Comparison of ENCODE assay signal across 14 cellular contexts in the genomic region with DNA sequence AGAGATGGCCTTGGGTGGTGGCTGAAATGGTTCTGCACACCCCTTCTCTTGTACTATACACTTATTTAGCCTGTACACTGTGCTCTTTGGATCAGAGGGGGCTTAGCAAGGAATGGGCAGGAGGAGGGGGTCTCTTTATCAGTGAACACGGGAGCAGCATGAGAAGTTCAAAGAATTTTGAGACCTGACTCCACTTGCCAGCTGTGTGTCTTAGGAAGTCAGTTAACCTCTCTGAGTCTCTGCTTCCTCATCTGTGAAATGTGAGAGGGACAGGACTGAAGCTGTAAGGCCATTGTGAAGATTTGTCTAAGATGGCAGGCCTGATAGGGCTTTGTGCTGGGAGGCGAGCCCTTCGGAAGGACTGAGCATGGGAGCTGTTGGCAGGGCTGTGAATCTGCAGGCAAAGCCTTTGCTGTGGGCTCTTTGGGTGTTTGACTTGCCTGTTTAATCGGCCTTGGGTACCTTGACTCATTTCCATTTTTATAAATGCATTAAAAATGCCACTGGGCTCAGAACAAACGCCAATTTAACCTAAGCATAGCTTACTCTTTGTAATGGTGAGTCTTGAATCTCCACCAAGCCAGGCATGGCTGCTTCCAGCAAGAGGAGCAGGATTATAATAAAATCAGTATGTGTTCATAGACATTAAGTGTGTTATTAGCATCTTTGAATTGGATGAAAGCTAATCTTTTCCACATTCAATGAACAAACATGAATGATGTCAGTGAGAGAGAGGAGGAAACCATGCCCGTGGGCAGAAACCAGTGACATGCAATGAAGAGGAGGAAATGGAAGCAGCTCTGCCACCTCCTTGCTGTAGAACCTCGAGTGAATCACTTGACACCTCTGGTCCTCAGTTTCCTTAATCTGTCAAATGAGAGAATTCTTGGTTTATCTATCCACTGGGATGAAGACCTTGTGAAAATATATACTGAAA.
DNase-seq lines count a peak whose midpoint lies in the region; TF ChIP-seq lines count a peak whose summit lies in the region.
"Had no signal": no experiment of that assay in that cellular context is flagged by ENCODE, and none has a peak within 500 bp of the region (broad histone marks: within the 10 kb centered on the region; RNA-seq: fewer than 3 reads in every experiment).

No MANE protein-coding gene starts in this region.

- peaks cover 11% of the 10 kb centered on the region for H3K27me3 Mint-ChIP-seq in activated naive CD4-positive, alpha-beta T cell treated with anti-CD3 and anti-CD28 coated beads, Interleukin-2, amount 10 ng/mL, durations not matched to agents 7 days and 5 days
- no peaks in the 10 kb centered on the region for H3K27me3 Mint-ChIP-seq in T-helper 2 cell treated with Interferon-gamma antibody and Interleukin-4, amounts not matched to agents 5 μg/mL and 100 μg/mL, for 36 hours (ENCODE audit: low read depth)
- H3K27me3 Mint-ChIP-seq in type B pancreatic cell = peaks cover 6% of the 10 kb centered on the region

- TF ChIP-seq CTCF in epithelial cell of esophagus (IDR thresholded peaks at IDR 0.05; ENCODE audit: insufficient read depth, low read depth, low read length, missing control alignments) (no peak), type B pancreatic cell (conservative IDR thresholded peaks at IDR 0.05) (no peak), uterus (IDR thresholded peaks at IDR 0.05) (no peak)

- intact Hi-C loops in uterus (cut with DNase I; ENCODE audit: low total_unique reads) = no loop called here

- peak overlapping the region; percentile 6 for H3K4me3 Mint-ChIP-seq in activated naive CD4-positive, alpha-beta T cell treated with anti-CD3 and anti-CD28 coated beads, Interleukin-2, amount 10 ng/mL, durations not matched to agents 7 days and 5 days
- H3K4me3 Mint-ChIP-seq in T-helper 2 cell treated with Interferon-gamma antibody and Interleukin-4, amounts not matched to agents 5 μg/mL and 100 μg/mL, for 36 hours = peak overlapping the region; percentile 22
- no peak overlapping the region for H3K4me3 Mint-ChIP-seq in type B pancreatic cell
- H3K4me3 Mint-ChIP-seq: brain, immature natural killer cell had no signal

- H3K27ac Mint-ChIP-seq in activated naive CD4-positive, alpha-beta T cell treated with anti-CD3 and anti-CD28 coated beads, Interleukin-2, amount 10 ng/mL, durations not matched to agents 7 days and 5 days = peak overlapping the region; percentile 92
- peak overlapping the region; percentile 77 for H3K27ac Mint-ChIP-seq in T-helper 2 cell treated with Interferon-gamma antibody and Interleukin-4, amounts not matched to agents 5 μg/mL and 100 μg/mL, for 36 hours
- H3K27ac Mint-ChIP-seq in type B pancreatic cell = no peak overlapping the region
- H3K27ac Mint-ChIP-seq: brain, immature natural killer cell had no signal

- H3K36me3 Mint-ChIP-seq in activated naive CD4-positive, alpha-beta T cell treated with anti-CD3 and anti-CD28 coated beads, Interleukin-2, amount 10 ng/mL, durations not matched to agents 7 days and 5 days = peaks cover 9% of the 10 kb centered on the region
- no peaks in the 10 kb centered on the region for H3K36me3 Mint-ChIP-seq in T-helper 2 cell treated with Interferon-gamma antibody and Interleukin-4, amounts not matched to agents 5 μg/mL and 100 μg/mL, for 36 hours (ENCODE audit: low read depth)
- no peaks in the 10 kb centered on the region for H3K36me3 Mint-ChIP-seq in type B pancreatic cell
- H3K36me3 Mint-ChIP-seq: brain, immature natural killer cell had no signal

- no peak for TF ChIP-seq POLR2A in uterus (IDR thresholded peaks at IDR 0.05)

- peaks cover 92% of the 10 kb centered on the region for H3K4me1 Mint-ChIP-seq in activated naive CD4-positive, alpha-beta T cell treated with anti-CD3 and anti-CD28 coated beads, Interleukin-2, amount 10 ng/mL, durations not matched to agents 7 days and 5 days
- H3K4me1 Mint-ChIP-seq in T-helper 2 cell treated with Interferon-gamma antibody and Interleukin-4, amounts not matched to agents 5 μg/mL and 100 μg/mL, for 36 hours (ENCODE audit: low read depth) = peaks cover 54% of the 10 kb centered on the region
- peaks cover 22% of the 10 kb centered on the region for H3K4me1 Mint-ChIP-seq in type B pancreatic cell (ENCODE audit: unreplicated experiment)

- peak; percentile 53 for DNase-seq in activated naive CD4-positive, alpha-beta T cell treated with anti-CD3 and anti-CD28 coated beads, Interleukin-2, amount 10 ng/mL, durations not matched to agents 7 days and 5 days
- no peak for DNase-seq in activated naive CD4-positive, alpha-beta T cell treated with anti-CD3 and anti-CD28 coated beads, Interleukin-2, amount 50 U/mL, for 16 hours
- DNase-seq in T-helper 2 cell treated with Interferon-gamma antibody and Interleukin-4, amounts not matched to agents 5 μg/mL and 100 μg/mL, for 36 hours (ENCODE audit: low spot score) = peak; percentile 43
- peak; percentile 36 for DNase-seq in epithelial cell of esophagus (ENCODE audit: low read depth)
- DNase-seq in type B pancreatic cell (ENCODE audit: extremely low spot score, unreplicated experiment) = peak; percentile 16
- no peak for DNase-seq in DMS153 treated with DMSO at 0.1 percent for 48 hours (lab: John Stamatoyannopoulos, UW; ENCODE audit: unreplicated experiment)
- no peak for DNase-seq in uterus
- DNase-seq in amniotic stem cell (lab: John Stamatoyannopoulos, UW) = no peak
- DNase-seq: immature natural killer cell, KG1, NCI-H1930, pancreas had no signal

- CTCF ChIA-PET in activated naive CD4-positive, alpha-beta T cell treated with anti-CD3 and anti-CD28 coated beads, Interleukin-2, amount 10 ng/mL, durations not matched to agents 7 days and 5 days (lab: Charles Lee) = interaction anchor here (0.7 to 1.6 kb wide), 2 partner anchors 16 to 61 kb away, joined by 3 to 5 read pairs; no protein-coding TSS in a partner anchor

- H3K4me3 ChIP-seq in epithelial cell of esophagus (ENCODE audit: low read length) (no peak overlapping the region), uterus (no peak overlapping the region)
- H3K4me3 ChIP-seq: GM12878, pancreas had no signal

- no peak overlapping the region for H3K27ac ChIP-seq in uterus
- H3K27ac ChIP-seq: pancreas had no signal

- no peaks in the 10 kb centered on the region for H3K4me1 ChIP-seq in uterus
- H3K4me1 ChIP-seq: pancreas had no signal

- H3K9me3 ChIP-seq in uterus = no peaks in the 10 kb centered on the region
- H3K9me3 ChIP-seq: pancreas had no signal

- no peaks in the 10 kb centered on the region for H3K27me3 ChIP-seq in uterus
- H3K27me3 ChIP-seq: pancreas had no signal

- no peaks in the 10 kb centered on the region for H3K36me3 ChIP-seq in uterus
- H3K36me3 ChIP-seq: pancreas had no signal

- no peaks in the 10 kb centered on the region for H3K9me3 Mint-ChIP-seq in activated naive CD4-positive, alpha-beta T cell treated with anti-CD3 and anti-CD28 coated beads, Interleukin-2, amount 10 ng/mL, durations not matched to agents 7 days and 5 days
- no peaks in the 10 kb centered on the region for H3K9me3 Mint-ChIP-seq in T-helper 2 cell treated with Interferon-gamma antibody and Interleukin-4, amounts not matched to agents 5 μg/mL and 100 μg/mL, for 36 hours
- no peaks in the 10 kb centered on the region for H3K9me3 Mint-ChIP-seq in type B pancreatic cell
- H3K9me3 Mint-ChIP-seq: immature natural killer cell had no signal

Comparison
In these comparisons a context has a peak if more than half of its experiments do, and no peak if none do; other contexts are left out.
1. DNase-seq: peak in activated naive CD4-positive, alpha-beta T cell treated with anti-CD3 and anti-CD28 coated beads, Interleukin-2, amount 10 ng/mL, durations not matched to agents 7 days and 5 days (single experiment), T-helper 2 cell treated with Interferon-gamma antibody and Interleukin-4, amounts not matched to agents 5 μg/mL and 100 μg/mL, for 36 hours (single experiment), epithelial cell of esophagus (single experiment) and type B pancreatic cell (single experiment); none in activated naive CD4-positive, alpha-beta T cell treated with anti-CD3 and anti-CD28 coated beads, Interleukin-2, amount 50 U/mL, for 16 hours (single experiment), DMS153 treated with DMSO at 0.1 percent for 48 hours (single experiment), uterus (0 of 2) and amniotic stem cell (single experiment).